Comparison of ENCODE assay signal across 18 cellular contexts in the genomic region with DNA sequence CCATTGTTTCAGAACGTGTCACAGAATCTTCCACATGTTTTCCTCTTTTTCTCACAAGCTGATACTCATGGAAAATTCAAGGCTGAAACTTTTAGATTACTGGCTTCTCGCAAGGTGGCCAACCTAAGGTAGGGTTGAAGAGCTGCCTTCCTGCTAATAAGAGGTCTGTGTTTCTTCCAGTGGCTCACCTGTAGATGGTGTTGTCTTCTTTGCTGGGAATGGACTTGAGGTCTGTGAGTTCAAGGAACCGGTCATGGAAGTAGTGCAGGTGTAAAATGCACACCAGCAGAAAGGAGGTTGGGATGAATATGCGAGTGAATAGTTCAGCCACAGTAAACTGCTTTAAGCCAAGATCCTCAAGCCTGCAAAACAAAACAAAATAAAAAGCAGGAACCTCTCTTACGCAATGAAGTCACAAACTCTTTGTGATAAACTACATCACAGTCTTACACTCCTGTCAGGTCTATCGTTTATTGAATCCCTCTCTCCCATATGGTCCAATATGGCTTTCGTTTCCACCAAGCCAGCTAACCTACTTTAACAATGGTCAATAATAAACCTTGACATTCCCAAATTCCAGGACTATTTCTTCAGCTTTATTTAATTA.
DNase-seq lines count a peak whose midpoint lies in the region; ATAC-seq, FAIRE-seq and TF ChIP-seq lines count a peak whose summit lies in the region.
"Had no signal": no experiment of that assay in that cellular context is flagged by ENCODE, and none has a peak within 500 bp of the region (broad histone marks: within the 10 kb centered on the region; RNA-seq: fewer than 3 reads in every experiment).

No MANE protein-coding gene starts in this region.

- no peak overlapping the region for H2AK5ac ChIP-seq in IMR-90 (ENCODE audit: low read depth, low read length)

- H2AK9ac ChIP-seq in IMR-90 (replicated peaks; ENCODE audit: low read depth, low read length, poor library complexity) = no peak overlapping the region

- H4K20me1 ChIP-seq in GM23338 (replicated peaks; ENCODE audit: insufficient read depth) = no peaks in the 10 kb centered on the region; the same call in 1 of the 2 replicates
- H4K20me1 ChIP-seq in IMR-90 (ENCODE audit: insufficient read depth, low read length) = no peaks in the 10 kb centered on the region; the same call in 1 of the 2 replicates
- H4K20me1 ChIP-seq in K562 (replicated peaks; ENCODE audit: control insufficient read depth, insufficient read depth, low read length) = no peaks in the 10 kb centered on the region

- no peak overlapping the region for H4K91ac ChIP-seq in IMR-90 (ENCODE audit: insufficient read depth, low read depth, low read length)

- H3K56ac ChIP-seq in IMR-90 (ENCODE audit: extremely low read depth, insufficient read depth, low read length) = no peak overlapping the region

- dilution Hi-C loops in IMR-90 (cut with HindIII; ENCODE audit: low sequenced_read_pairs, unreplicated experiment) = no loop called here

- H4K5ac ChIP-seq in IMR-90 (ENCODE audit: low read depth, low read length) = no peak overlapping the region

- in situ Hi-C loops in IMR-90 (cut with MboI; ENCODE audit: low sequenced_read_pairs) (no loop called here), K562 (cut with MboI) (no loop called here)

- CTCF ChIA-PET in IMR-90 (lab: Yijun Ruan, JAX) (no interaction called here), K562 (lab: Yijun Ruan, JAX; ENCODE audit: low intra/inter-chr PET ratio) (no interaction called here)

- H3K79me2 ChIP-seq in GM23338 (replicated peaks; ENCODE audit: insufficient read depth) = no peaks in the 10 kb centered on the region
- no peaks in the 10 kb centered on the region for H3K79me2 ChIP-seq in K562 (ENCODE audit: control insufficient read depth, insufficient read depth, low read length)

- H3K36me3 ChIP-seq in GM23338 (ENCODE audit: insufficient read depth) (no peaks in the 10 kb centered on the region), IMR-90 (ENCODE audit: control insufficient read depth, insufficient read depth, low read length) (peaks cover 4% of the 10 kb centered on the region; the same call in 1 of the 2 replicates), K562 (ENCODE audit: control insufficient read depth, insufficient read depth, low read length) (no peaks in the 10 kb centered on the region)

- no peak overlapping the region for H3K14ac ChIP-seq in IMR-90 (replicated peaks; ENCODE audit: low read depth, low read length)

- TF ChIP-seq POLR2A in IMR-90 (IDR thresholded peaks at IDR 0.05; ENCODE audit: low read depth, low read length) (no peak), K562 (conservative IDR thresholded peaks at IDR 0.05) (no peak)

- H2BK20ac ChIP-seq in IMR-90 (ENCODE audit: low read depth, low read length) = no peak overlapping the region

- H3K4me2 ChIP-seq in GM23338 (no peak overlapping the region), IMR-90 (ENCODE audit: low read depth, low read length) (no peak overlapping the region), K562 (ENCODE audit: insufficient read depth, low read length) (no peak overlapping the region)

- H3K4me1 Mint-ChIP-seq in GM23338 = no peaks in the 10 kb centered on the region

- H3K27me3 ChIP-seq in GM23338 (ENCODE audit: insufficient read depth) (no peaks in the 10 kb centered on the region), IMR-90 (ENCODE audit: control insufficient read depth, insufficient read depth, low read length) (no peaks in the 10 kb centered on the region), K562 (ENCODE audit: control insufficient read depth in 2 of 2, insufficient read depth in 2 of 2, low read length in 2 of 2) (peaks cover 0 to 6% of the 10 kb centered on the region in 2 experiments; a peak in 2 of 5 replicates)

- H3K79me1 ChIP-seq in IMR-90 (ENCODE audit: low read depth in 1 of 2, low read length in 2 of 2) = no peaks in the 10 kb centered on the region

- POLR2A ChIA-PET in IMR-90 (lab: Charles Lee; ENCODE audit: unreplicated experiment) = no interaction called here
- POLR2A ChIA-PET in K562 (lab: Yijun Ruan, JAX) = no interaction called here

- TF ChIP-seq RAD21 in IMR-90 (IDR thresholded peaks at IDR 0.05; ENCODE audit: low read length) = no peak
- TF ChIP-seq RAD21 in K562 (CRISPR knock-in tag; conservative IDR thresholded peaks at IDR 0.05 in 1 of 2, IDR thresholded peaks at IDR 0.05 in 1 of 2) = peak in 1 of 2 experiments; percentile 34; a peak in 2 of 4 replicates

- H3K4ac ChIP-seq in IMR-90 (ENCODE audit: low read depth, low read length) = no peak overlapping the region

- no peak overlapping the region for H3K9ac ChIP-seq in IMR-90 (ENCODE audit: low read depth, low read length)
- no peak overlapping the region for H3K9ac ChIP-seq in K562 (ENCODE audit: insufficient read depth in 1 of 2, low read depth in 2 of 2, low read length in 2 of 2)

- no peak for TF ChIP-seq EP300 in K562 (IDR thresholded peaks at IDR 0.05; ENCODE audit: low read length)

- H3K4me1 ChIP-seq in GM23338 (ENCODE audit: insufficient read depth) (no peaks in the 10 kb centered on the region), IMR-90 (ENCODE audit: control insufficient read depth, insufficient read depth, low read length) (no peaks in the 10 kb centered on the region), K562 (replicated peaks in 1 of 2; ENCODE audit: control insufficient read depth in 2 of 2, insufficient read depth in 2 of 2, low read length in 2 of 2) (no peaks in the 10 kb centered on the region; a peak in 1 of 5 replicates)

- no peak overlapping the region for H2BK120ac ChIP-seq in IMR-90 (ENCODE audit: low read depth, low read length)

- no peak for FAIRE-seq in K562 (lab: Jason Lieb, UNC)
- FAIRE-seq: GM18507 had no signal

- H3K18ac ChIP-seq in IMR-90 (ENCODE audit: low read depth, low read length) = no peak overlapping the region

- H3K9me3 Mint-ChIP-seq in GM23338 = no peaks in the 10 kb centered on the region
- H3K9me3 Mint-ChIP-seq: CD4-positive, alpha-beta T cell had no signal

- H2AFZ ChIP-seq in GM23338 (no peak overlapping the region), IMR-90 (replicated peaks; ENCODE audit: low read length, poor library complexity) (no peak overlapping the region), K562 (ENCODE audit: low read depth, low read length) (no peak overlapping the region)

- H3K23ac ChIP-seq in IMR-90 (ENCODE audit: low read depth, low read length) = no peak overlapping the region

- no peak overlapping the region for H4K8ac ChIP-seq in IMR-90 (ENCODE audit: low read depth in 2 of 2, low read length in 2 of 2)

- H3K36me3 Mint-ChIP-seq in GM23338 (ENCODE audit: low read depth) = peaks cover 4% of the 10 kb centered on the region; the same call in 1 of the 3 replicates

- peak; percentile 12 to 55; a peak in 3 of 4 replicates for TF ChIP-seq CTCF in GM23338 (conservative IDR thresholded peaks at IDR 0.05; ENCODE audit: low read depth in 2 of 2)
- TF ChIP-seq CTCF in IMR-90 (conservative IDR thresholded peaks at IDR 0.05; ENCODE audit: low read depth, low read length) = no peak
- peak in 2 of 3 experiments; percentile 14 to 35; a peak in 3 of 6 replicates for TF ChIP-seq CTCF in K562 (IDR thresholded peaks at IDR 0.05 in 2 of 3, conservative IDR thresholded peaks at IDR 0.05 in 1 of 3; ENCODE audit: insufficient read depth in 2 of 3, low read depth in 1 of 3, low read length in 3 of 3)

- H3K27ac ChIP-seq in GM23338 (ENCODE audit: low read depth) (no peak overlapping the region), IMR-90 (ENCODE audit: insufficient read depth, low read length) (no peak overlapping the region), K562 (ENCODE audit: extremely low read depth, low read depth, low read length) (no peak overlapping the region)
- H3K27ac ChIP-seq: RWPE1 had no signal

- H3K9me3 ChIP-seq in IMR-90 (ENCODE audit: control insufficient read depth, insufficient read depth, low read length) = no peaks in the 10 kb centered on the region
- no peaks in the 10 kb centered on the region for H3K9me3 ChIP-seq in K562 (replicated peaks; ENCODE audit: control insufficient read depth, insufficient read depth, low read depth, low read length)

- 77% methylated on average over 4 of the region's 7 CpGs; no CpG with 5 or more reads in 1 of the 2 experiments for WGBS in IMR-90 (ENCODE audit: extremely low coverage in 2 of 2, insufficient read length in 1 of 2), 2 experiments
- 13% methylated on average over 7 of the region's 7 CpGs for WGBS in K562 (ENCODE audit: insufficient coverage, low coverage, missing lambda C conversion rate)

- H2BK5ac ChIP-seq in IMR-90 (ENCODE audit: low read depth, low read length, poor library complexity, severe bottlenecking) = no peak overlapping the region

- H3K27ac Mint-ChIP-seq in GM23338 = no peak overlapping the region
- H3K27ac Mint-ChIP-seq: B cell; CD4-positive, alpha-beta T cell had no signal

- H3K4me3 ChIP-seq in GM23338 = no peak overlapping the region
- no peak overlapping the region for H3K4me3 ChIP-seq in IMR-90 (ENCODE audit: insufficient read depth, low read depth, low read length)
- H3K4me3 ChIP-seq in K562 = no peak overlapping the region

- H3K4me3 Mint-ChIP-seq in GM23338 = no peak overlapping the region
- H3K4me3 Mint-ChIP-seq: B cell; CD4-positive, alpha-beta T cell had no signal

- H3F3A ChIP-seq in GM23338 (replicated peaks; ENCODE audit: low read depth) = no peaks in the 10 kb centered on the region

- H3K27me3 Mint-ChIP-seq in GM23338 (ENCODE audit: insufficient read depth, low read depth, poor library complexity) = no peaks in the 10 kb centered on the region

- H2BK15ac ChIP-seq in IMR-90 (ENCODE audit: low read depth, low read length) = no peak overlapping the region

- H3K9me1 ChIP-seq in IMR-90 (ENCODE audit: insufficient read depth, low read length) (peaks cover 3% of the 10 kb centered on the region; the same call in 1 of the 2 replicates), K562 (ENCODE audit: control insufficient read depth, insufficient read depth, low read length) (no peaks in the 10 kb centered on the region)

- DNase-seq in GM23338 (ENCODE audit: low spot score) (no peak), IMR-90 (no peak), K562 (ENCODE audit: extremely low read depth in 1 of 4, low spot score in 3 of 4) (no peak), pons (ENCODE audit: low spot score) (peak; percentile 32)
- DNase-seq: CD4-positive, alpha-beta T cell; GOT3; NCI-H1092; NCI-H187; NCI-H446; NCI-H69; OCI-M1; T-helper 2 cell had no signal

- ATAC-seq in GM23338 (peak; percentile 32; the same call in 1 of the 3 replicates), IMR-90 (ENCODE audit: low read depth) (no peak), K562 (peak; percentile 65; the same call in 1 of the 3 replicates), HG03571 (IDR thresholded peaks at IDR 0.05; ENCODE audit: unreplicated experiment) (no peak), GM21723 (IDR thresholded peaks at IDR 0.05; ENCODE audit: unreplicated experiment) (no peak), GM18517 (IDR thresholded peaks at IDR 0.05; ENCODE audit: unreplicated experiment) (no peak)

- intact Hi-C loops in IMR-90 (cut with micrococcal nuclease) (loop anchor here (5.0 to 10.0 kb wide), 4 partner anchors 68 to 770 kb away; no protein-coding TSS in a partner anchor), K562 (cut with micrococcal nuclease) (loop anchor here (5.0 to 10.0 kb wide), 3 partner anchors 220 to 368 kb away; no protein-coding TSS in a partner anchor)

- BruUV-seq in IMR-90 (replicated peaks; lab: Mats Ljungman, UMichigan) (no TSS peak), K562 (replicated peaks; lab: Mats Ljungman, UMichigan) (no TSS peak)

- H3K9me2 ChIP-seq in GM23338 (ENCODE audit: insufficient read depth) = no peaks in the 10 kb centered on the region

Comparison
In these comparisons a context has a peak if more than half of its experiments do, and no peak if none do; other contexts are left out.
1. ATAC-seq: peak in GM23338 (single experiment) and K562 (single experiment); none in IMR-90 (single experiment), HG03571 (single experiment), GM21723 (single experiment) and GM18517 (single experiment).